In genomic region chr3:66824450-66824849, GRCh38 we compare ENCODE assay signal across 30 cellular contexts.
DNase-seq lines count a peak whose midpoint lies in the region; ATAC-seq, FAIRE-seq and TF ChIP-seq lines count a peak whose summit lies in the region.
"Had no signal": no experiment of that assay in that cellular context is flagged by ENCODE, and none has a peak within 500 bp of the region (broad histone marks: within the 10 kb centered on the region; RNA-seq: fewer than 3 reads in every experiment).

No MANE protein-coding gene starts in this region.

- H3K27ac Mint-ChIP-seq in neural crest cell (ENCODE audit: unreplicated experiment) (peak overlapping the region; percentile 54), progenitor cell of endocrine pancreas (no peak overlapping the region)
- H3K27ac Mint-ChIP-seq: CD14-positive monocyte; CD4-positive, alpha-beta memory T cell; CD8-positive, alpha-beta memory T cell had no signal

- no peak for TF ChIP-seq CTCF in body of pancreas (IDR thresholded peaks at IDR 0.05)
- TF ChIP-seq CTCF in HepG2 (CRISPR knock-in tag; IDR thresholded peaks at IDR 0.05): no peak
- TF ChIP-seq CTCF in neural crest cell (conservative IDR thresholded peaks at IDR 0.05): no peak
- TF ChIP-seq CTCF in testis (IDR thresholded peaks at IDR 0.05): no peak
- no peak for TF ChIP-seq CTCF in progenitor cell of endocrine pancreas (IDR thresholded peaks at IDR 0.05; ENCODE audit: unreplicated experiment)

- no peaks in the 10 kb centered on the region for H3K36me3 Mint-ChIP-seq in neural crest cell (ENCODE audit: low read depth)
- H3K36me3 Mint-ChIP-seq in progenitor cell of endocrine pancreas (ENCODE audit: insufficient read depth): no peaks in the 10 kb centered on the region
- H3K36me3 Mint-ChIP-seq: CD14-positive monocyte; CD4-positive, alpha-beta memory T cell; CD4-positive, CD25-positive, alpha-beta regulatory T cell; CD8-positive, alpha-beta memory T cell had no signal

- H3K4me2 ChIP-seq in HepG2 (ENCODE audit: low read depth, low read length): no peak overlapping the region
- H3K4me2 ChIP-seq: BLaER1 had no signal

- FAIRE-seq in HepG2 (lab: Jason Lieb, UNC): no peak
- FAIRE-seq: A204.1, GM12878, GM12892, GM18507, GM19239 had no signal

- no peak overlapping the region for H3K4me3 Mint-ChIP-seq in neural crest cell
- no peak overlapping the region for H3K4me3 Mint-ChIP-seq in progenitor cell of endocrine pancreas (ENCODE audit: low read depth)
- H3K4me3 Mint-ChIP-seq: CD14-positive monocyte; CD4-positive, alpha-beta memory T cell; CD4-positive, CD25-positive, alpha-beta regulatory T cell; CD8-positive, alpha-beta memory T cell had no signal

- H2AFZ ChIP-seq in HepG2 (ENCODE audit: low read length): no peak overlapping the region

- no peak overlapping the region for H3K4me3 ChIP-seq in body of pancreas
- no peak overlapping the region for H3K4me3 ChIP-seq in HepG2 (replicated peaks in 1 of 3; ENCODE audit: insufficient read depth in 1 of 3, low read depth in 2 of 3, low read length in 3 of 3)
- no peak overlapping the region for H3K4me3 ChIP-seq in testis
- H3K4me3 ChIP-seq: BLaER1, GM12878 had no signal

- peak overlapping the region in 3 of 4 donors; percentile 65 to 85 (median 81) for H3K27ac ChIP-seq in body of pancreas
- no peak overlapping the region for H3K27ac ChIP-seq in HepG2 (ENCODE audit: extremely low read length, insufficient read depth, low read length)
- no peak overlapping the region for H3K27ac ChIP-seq in testis
- H3K27ac ChIP-seq: BLaER1 had no signal

- 57 to 63% methylated on average over 7 of the region's 7 CpGs for WGBS in body of pancreas, 2 donors
- WGBS in HepG2 (ENCODE audit: low lambda C conversion rate): 37% methylated on average over 7 of the region's 7 CpGs
- 72 to 75% methylated on average over 7 of the region's 7 CpGs for WGBS in testis, 2 donors

- DNase-seq in body of pancreas: no peak
- peak; percentile 24 for DNase-seq in HepG2 (ENCODE audit: low spot score)
- no peak for DNase-seq in neural crest cell (ENCODE audit: low read depth, low spot score)
- peak; percentile 16 for DNase-seq in testis
- DNase-seq in NCI-H2107 (lab: John Stamatoyannopoulos, UW): no peak
- DNase-seq in kidney glomerular epithelial cell (lab: John Stamatoyannopoulos, UW): no peak
- DNase-seq in progenitor cell of endocrine pancreas (ENCODE audit: low spot score, unreplicated experiment): no peak
- DNase-seq in NCI-H1105 treated with DMSO at 0.1 percent for 48 hours (lab: John Stamatoyannopoulos, UW): no peak
- DNase-seq: 8988T; ACHN; BE2C; C1 segment of cervical spinal cord; CD4-positive, alpha-beta memory T cell; CD4-positive, CD25-positive, alpha-beta regulatory T cell; CD8-positive, alpha-beta memory T cell; COR-L47; DMS 273 treated with DMSO at 0.1 percent for 48 hours; DMS153; DMS53; DMS79; DND-41; EL; GDM1 had no signal

- no TSS peak for BruUV-seq in HepG2 (replicated peaks; lab: Mats Ljungman, UMichigan)

- H3K36me3 ChIP-seq in body of pancreas (replicated peaks in 1 of 2; ENCODE audit: insufficient read depth in 1 of 2, low read depth in 2 of 2) (no peaks in the 10 kb centered on the region), HepG2 (replicated peaks in 1 of 2; ENCODE audit: control insufficient read depth in 1 of 2, insufficient read depth in 2 of 2, low read length in 2 of 2) (no peaks in the 10 kb centered on the region), testis (ENCODE audit: low read depth, missing control alignments) (no peaks in the 10 kb centered on the region)
- H3K36me3 ChIP-seq: BE2C, BLaER1 had no signal

- intact Hi-C loops in body of pancreas (cut with DNase I): no loop called here
- intact Hi-C loops in HepG2 (cut with micrococcal nuclease; ENCODE audit: unreplicated experiment): loop anchor here (5.0 kb wide), 1 partner anchor 322 kb away; the partner anchor contains the start of gene LRIG1
- intact Hi-C loops in testis (cut with DNase I; ENCODE audit: low total_unique reads): loop anchor here (10.0 kb wide), 1 partner anchor 570 kb away; no protein-coding TSS in a partner anchor

- in situ Hi-C loops in HepG2 (cut with HindIII; ENCODE audit: extremely low pct_ligation_motif_present, low pct_unique_long_range_greater_than_20kb): no loop called here

- POLR2A ChIA-PET in HepG2 (lab: Yijun Ruan, JAX): no interaction called here

- H3K9me3 Mint-ChIP-seq in neural crest cell (peaks cover 2% of the 10 kb centered on the region), progenitor cell of endocrine pancreas (ENCODE audit: low read depth) (peaks cover 4% of the 10 kb centered on the region)
- H3K9me3 Mint-ChIP-seq: CD14-positive monocyte; CD4-positive, alpha-beta memory T cell; CD4-positive, CD25-positive, alpha-beta regulatory T cell; CD8-positive, alpha-beta memory T cell had no signal

- H3K27me3 Mint-ChIP-seq in neural crest cell (ENCODE audit: low read depth) (no peaks in the 10 kb centered on the region), progenitor cell of endocrine pancreas (peaks cover 25% of the 10 kb centered on the region)

- H3K27me3 ChIP-seq in body of pancreas (no peaks in the 10 kb centered on the region), HepG2 (ENCODE audit: control insufficient read depth in 1 of 2, insufficient read depth in 2 of 2, low read length in 2 of 2) (peaks cover 0 to 6% of the 10 kb centered on the region in 2 experiments; a peak in 1 of 5 replicates), testis (no peaks in the 10 kb centered on the region)
- H3K27me3 ChIP-seq: BLaER1 had no signal

- H3K4me1 Mint-ChIP-seq in neural crest cell: peaks cover 58% of the 10 kb centered on the region
- peaks cover 20% of the 10 kb centered on the region for H3K4me1 Mint-ChIP-seq in progenitor cell of endocrine pancreas (ENCODE audit: low read depth)
- H3K4me1 Mint-ChIP-seq: CD14-positive monocyte; CD4-positive, CD25-positive, alpha-beta regulatory T cell; CD8-positive, alpha-beta memory T cell had no signal

- TF ChIP-seq EP300 in HepG2 (IDR thresholded peaks at IDR 0.05; ENCODE audit: low read depth in 2 of 2, low read length in 2 of 2) (no peak), HepG2 (CRISPR knock-in tag; IDR thresholded peaks at IDR 0.05; ENCODE audit: borderline replicate concordance) (no peak)

- no peak for ATAC-seq in body of pancreas
- ATAC-seq in HepG2: no peak; the same call in 2 of the 3 replicates
- ATAC-seq: GM12878 had no signal

- H3K9me3 ChIP-seq in body of pancreas (no peaks in the 10 kb centered on the region), HepG2 (ENCODE audit: low read length) (no peaks in the 10 kb centered on the region), testis (no peaks in the 10 kb centered on the region)
- H3K9me3 ChIP-seq: BE2C, BLaER1 had no signal

- H3K9ac ChIP-seq in HepG2 (ENCODE audit: insufficient read depth, low read depth, low read length): no peak overlapping the region
- H3K9ac ChIP-seq: BLaER1 had no signal

- CTCF ChIA-PET in HepG2 (lab: Yijun Ruan, JAX; ENCODE audit: low intra/inter-chr PET ratio, low total read pairs): no interaction called here

- no peak for TF ChIP-seq RAD21 in HepG2 (CRISPR knock-in tag; IDR thresholded peaks at IDR 0.05)

- TF ChIP-seq POLR2A in body of pancreas (IDR thresholded peaks at IDR 0.05): no peak
- no peak for TF ChIP-seq POLR2A in HepG2 (IDR thresholded peaks at IDR 0.05; ENCODE audit: insufficient read depth in 1 of 2, low read depth in 2 of 2, low read length in 2 of 2)
- TF ChIP-seq POLR2A in testis (IDR thresholded peaks at IDR 0.05): no peak

- H3K4me1 ChIP-seq in body of pancreas (peaks cover 95% of the 10 kb centered on the region), HepG2 (ENCODE audit: insufficient read depth, low read length) (peaks cover 56% of the 10 kb centered on the region), testis (no peaks in the 10 kb centered on the region)
- H3K4me1 ChIP-seq: BE2C had no signal

- no peaks in the 10 kb centered on the region for H3K79me2 ChIP-seq in HepG2 (ENCODE audit: insufficient read depth, low read length)

- H4K20me1 ChIP-seq in HepG2 (ENCODE audit: insufficient read depth, low read length): no peaks in the 10 kb centered on the region
- H4K20me1 ChIP-seq: BLaER1 had no signal

TF ChIP-seq in HepG2, 621 proteins besides CTCF, POLR2A, EP300 and RAD21 (continues in another document):
- 0 out of 2 replicates have a peak, but pooled peaks have one; percentile 13 for TF ChIP-seq HNF4A (CRISPR knock-in tag; IDR thresholded peaks at IDR 0.05)
- TF ChIP-seq PRMT3 (CRISPR knock-in tag; IDR thresholded peaks at IDR 0.05; ENCODE audit: borderline replicate concordance, low read depth): no peak
- TF ChIP-seq FOXA3 (CRISPR knock-in tag; IDR thresholded peaks at IDR 0.05): no peak
- TF ChIP-seq ELF3 (CRISPR knock-in tag; IDR thresholded peaks at IDR 0.05): no peak
- no peak for TF ChIP-seq ZNF691 (CRISPR knock-in tag; IDR thresholded peaks at IDR 0.05; ENCODE audit: borderline replicate concordance, low read depth)
- TF ChIP-seq, protein P1, sequence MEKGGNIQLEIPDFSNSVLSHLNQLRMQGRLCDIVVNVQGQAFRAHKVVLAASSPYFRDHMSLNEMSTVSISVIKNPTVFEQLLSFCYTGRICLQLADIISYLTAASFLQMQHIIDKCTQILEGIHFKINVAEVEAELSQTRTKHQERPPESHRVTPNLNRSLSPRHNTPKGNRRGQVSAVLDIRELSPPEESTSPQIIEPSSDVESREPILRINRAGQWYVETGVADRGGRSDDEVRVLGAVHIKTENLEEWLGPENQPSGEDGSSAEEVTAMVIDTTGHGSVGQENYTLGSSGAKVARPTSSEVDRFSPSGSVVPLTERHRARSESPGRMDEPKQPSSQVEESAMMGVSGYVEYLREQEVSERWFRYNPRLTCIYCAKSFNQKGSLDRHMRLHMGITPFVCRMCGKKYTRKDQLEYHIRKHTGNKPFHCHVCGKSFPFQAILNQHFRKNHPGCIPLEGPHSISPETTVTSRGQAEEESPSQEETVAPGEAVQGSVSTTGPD (CRISPR knock-in tag; IDR thresholded peaks at IDR 0.05): no peak
- 0 out of 2 replicates have a peak, but pooled peaks have one; percentile 16 for TF ChIP-seq MAX (IDR thresholded peaks at IDR 0.05)
- peak; percentile 58; the same call in 1 of the 2 replicates for TF ChIP-seq RARA (CRISPR knock-in tag; IDR thresholded peaks at IDR 0.05)

Comparison
In these comparisons a context has a peak if more than half of its experiments do, and no peak if none do; other contexts are left out.
1. DNase-seq: peak in HepG2 (single experiment) and testis (single experiment); none in body of pancreas (0 of 4), neural crest cell (single experiment), NCI-H2107 (single experiment), kidney glomerular epithelial cell (single experiment), progenitor cell of endocrine pancreas (single experiment) and NCI-H1105 treated with DMSO at 0.1 percent for 48 hours (single experiment).
2. H3K27ac ChIP-seq: peak in body of pancreas (3 of 4); none in HepG2 (single experiment) and testis (0 of 2).